Comparison of ENCODE assay signal across 1 cellular context in genomic region chr9:81621785-81622243, GRCh38.
TF ChIP-seq lines count a peak whose summit lies in the region.

No MANE protein-coding gene starts in this region.

TF ChIP-seq in HepG2, 621 proteins besides CTCF, POLR2A, EP300 and RAD21 (continued from another document):
- TF ChIP-seq AHDC1 (CRISPR knock-in tag; IDR thresholded peaks at IDR 0.05; ENCODE audit: borderline replicate concordance) (no peak), ZFX (CRISPR knock-in tag; IDR thresholded peaks at IDR 0.05; ENCODE audit: low read depth) (no peak)
